Comparison of ENCODE assay signal across 12 cellular contexts in the genomic region with DNA sequence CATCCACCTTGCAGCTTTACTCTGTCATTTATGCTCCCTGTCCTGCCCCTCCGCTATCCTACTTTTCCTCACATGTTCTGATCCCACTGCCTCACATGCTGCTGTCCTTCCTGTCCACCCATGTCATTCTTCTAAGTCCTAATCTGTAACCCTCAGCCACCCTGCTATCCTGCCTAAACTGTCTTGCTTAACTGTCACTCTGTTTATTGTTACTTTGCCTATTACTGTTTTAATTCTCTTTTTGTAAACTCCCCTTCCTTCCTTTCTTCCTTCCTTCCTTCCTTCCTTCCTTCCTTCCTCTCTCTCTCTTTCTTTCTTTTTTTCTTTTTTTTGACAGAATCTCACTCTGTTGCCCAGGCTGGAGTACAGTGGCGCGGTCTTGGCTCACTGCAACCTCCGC. TPM values are rescaled to one million over a fixed set of nuclear protein-coding genes. Genes with fewer than 3 reads are reported as not detected.
DNase-seq lines count a peak whose midpoint lies in the region; ATAC-seq and TF ChIP-seq lines count a peak whose summit lies in the region.
"Had no signal": no experiment of that assay in that cellular context is flagged by ENCODE, and none has a peak within 500 bp of the region (broad histone marks: within the 10 kb centered on the region; RNA-seq: fewer than 3 reads in every experiment).

No MANE protein-coding gene starts in this region.

- no peaks in the 10 kb centered on the region for H3K9me3 Mint-ChIP-seq in activated T-cell treated with anti-CD3 and anti-CD28 coated beads, Interleukin-2, amount 50 U/mL, for 4 hours

- H3K36me3 Mint-ChIP-seq in activated T-cell treated with anti-CD3 and anti-CD28 coated beads, Interleukin-2, amount 50 U/mL, for 4 hours (ENCODE audit: insufficient read depth): peaks cover 13% of the 10 kb centered on the region

- WGBS in smooth muscle cell (ENCODE audit: low lambda C conversion rate): 100% methylated on average over 3 of the region's 4 CpGs

- peaks cover 16% of the 10 kb centered on the region for H3F3A ChIP-seq in SU-DHL-6 (ENCODE audit: insufficient read depth)
- peaks cover 17% of the 10 kb centered on the region for H3F3A ChIP-seq in smooth muscle cell (ENCODE audit: low read depth)

- H3K4me3 ChIP-seq in SU-DHL-6 (ENCODE audit: insufficient read depth, low read length, poor library complexity, severe bottlenecking) (no peak overlapping the region), epithelial cell of proximal tubule (ENCODE audit: low read depth, low read length) (peak overlapping the region; percentile 97), smooth muscle cell (no peak overlapping the region)

- H3K27ac ChIP-seq in SU-DHL-6 (ENCODE audit: low read depth, low read length) (no peak overlapping the region), smooth muscle cell (ENCODE audit: low read depth) (no peak overlapping the region)

- peaks cover 7% of the 10 kb centered on the region for H3K4me1 ChIP-seq in smooth muscle cell (ENCODE audit: low read depth)

- no peaks in the 10 kb centered on the region for H3K27me3 ChIP-seq in SU-DHL-6 (ENCODE audit: low read length)
- no peaks in the 10 kb centered on the region for H3K27me3 ChIP-seq in smooth muscle cell (ENCODE audit: low read depth)
- H3K27me3 ChIP-seq: heart right ventricle had no signal

- H3K79me2 ChIP-seq in SU-DHL-6 (ENCODE audit: insufficient read depth, low read length): peaks cover 12% of the 10 kb centered on the region
- no peaks in the 10 kb centered on the region for H3K79me2 ChIP-seq in smooth muscle cell (ENCODE audit: low read depth)

- peaks cover 47% of the 10 kb centered on the region for H3K4me1 Mint-ChIP-seq in activated T-cell treated with anti-CD3 and anti-CD28 coated beads, Interleukin-2, amount 50 U/mL, for 4 hours (ENCODE audit: low read depth)

- H3K9me2 ChIP-seq in SU-DHL-6 (replicated peaks; ENCODE audit: insufficient read depth, low read length): no peaks in the 10 kb centered on the region

- 0 out of 2 replicates have a peak, but pooled peaks cover 6% of the 10 kb centered on the region for H3K36me3 ChIP-seq in SU-DHL-6 (ENCODE audit: low read length)
- H3K36me3 ChIP-seq in smooth muscle cell (ENCODE audit: low read depth): no peaks in the 10 kb centered on the region

- H2AFZ ChIP-seq in SU-DHL-6 (ENCODE audit: low read depth, low read length, severe bottlenecking) (no peak overlapping the region), smooth muscle cell (ENCODE audit: low read depth) (no peak overlapping the region)

- no peak for ATAC-seq in activated T-cell treated with anti-CD3 and anti-CD28 coated beads, Interleukin-2, amount 50 U/mL, for 4 hours
- ATAC-seq: heart right ventricle had no signal

- DNase-seq in activated T-cell treated with anti-CD3 and anti-CD28 coated beads, Interleukin-2, amount 50 U/mL, for 4 hours: no peak
- DNase-seq in activated T-cell treated with anti-CD3 and anti-CD28 coated beads, Interleukin-2, amount 50 U/mL, for 1 hour: no peak
- no peak for DNase-seq in epithelial cell of proximal tubule (ENCODE audit: low read depth)
- no peak for DNase-seq in smooth muscle cell (lab: John Stamatoyannopoulos, UW; ENCODE audit: unreplicated experiment)
- no peak for DNase-seq in NCI-H69 (lab: John Stamatoyannopoulos, UW)
- no peak for DNase-seq in stimulated activated CD4-positive, alpha-beta T cell treated with anti-CD3 and anti-CD28 coated beads, Interleukin-4, amount 100 ng/mL, for 24 hours
- DNase-seq in AML-193 (lab: John Stamatoyannopoulos, UW): no peak
- DNase-seq: activated gamma-delta T cell, heart right ventricle, NCI-H1105 treated with DMSO at 0.1 percent for 48 hours, T-helper 9 cell had no signal

- H3K4me3 Mint-ChIP-seq in activated T-cell treated with anti-CD3 and anti-CD28 coated beads, Interleukin-2, amount 50 U/mL, for 4 hours: peak overlapping the region; percentile 89

- peak overlapping the region; percentile 68 for H3K9ac ChIP-seq in SU-DHL-6 (ENCODE audit: low read length)
- no peak overlapping the region for H3K9ac ChIP-seq in smooth muscle cell (ENCODE audit: low read depth)

- H4K20me1 ChIP-seq in SU-DHL-6 (ENCODE audit: low read depth, low read length) (no peaks in the 10 kb centered on the region), smooth muscle cell (ENCODE audit: low read depth) (no peaks in the 10 kb centered on the region)

- peak overlapping the region; percentile 69 for H3K4me2 ChIP-seq in SU-DHL-6 (ENCODE audit: low read depth, low read length, poor library complexity, severe bottlenecking)
- H3K4me2 ChIP-seq in smooth muscle cell: peak overlapping the region; percentile 84

- H3K9me3 ChIP-seq in SU-DHL-6 (ENCODE audit: insufficient read depth, low read length) (no peaks in the 10 kb centered on the region), smooth muscle cell (replicated peaks; ENCODE audit: low read depth) (no peaks in the 10 kb centered on the region)
- H3K9me3 ChIP-seq: heart right ventricle had no signal

- TF ChIP-seq CTCF in SU-DHL-6 (IDR thresholded peaks at IDR 0.05; ENCODE audit: insufficient read depth, low read length, poor library complexity, severe bottlenecking) (no peak), epithelial cell of proximal tubule (conservative IDR thresholded peaks at IDR 0.05; ENCODE audit: low read depth, low read length) (no peak), smooth muscle cell (IDR thresholded peaks at IDR 0.05; ENCODE audit: borderline replicate concordance, insufficient read depth, poor library complexity, severe bottlenecking) (no peak)

- H3K27me3 Mint-ChIP-seq in activated T-cell treated with anti-CD3 and anti-CD28 coated beads, Interleukin-2, amount 50 U/mL, for 4 hours (ENCODE audit: low read depth): no peaks in the 10 kb centered on the region

RNA-seq across cellular contexts. Expression of a gene that starts 1.4 kb away (rescaled TPM):
- total RNA-seq in activated T-cell treated with anti-CD3 and anti-CD28 coated beads, Interleukin-2, amount 50 U/mL, for 4 hours: 10 to 100 TPM; 29.5 to 32.3 (median 30.4) TPM
- total RNA-seq in epithelial cell of proximal tubule (17.8 and 18.4 TPM in 2 replicates), smooth muscle cell (18.8 and 22.3 TPM in 2 replicates)
- 13.9 and 37.1 TPM in 2 replicates for polyA plus RNA-seq in smooth muscle cell

RNA-seq across cellular contexts. Expression of a gene that starts 12.4 kb away (rescaled TPM):
- 10 to 100 TPM; 72.0 to 80.1 (median 72.8) TPM for total RNA-seq in activated T-cell treated with anti-CD3 and anti-CD28 coated beads, Interleukin-2, amount 50 U/mL, for 4 hours
- 25.0 and 33.9 TPM in 2 replicates for total RNA-seq in epithelial cell of proximal tubule
- total RNA-seq in smooth muscle cell: 20.6 and 22.9 TPM in 2 replicates
- polyA plus RNA-seq in smooth muscle cell: 6.8 and 9.3 TPM in 2 replicates

RNA-seq across cellular contexts. Expression of a gene that starts 45.8 kb away (rescaled TPM):
- 10 to 100 TPM; 27.5 to 52.1 (median 51.0) TPM for total RNA-seq in activated T-cell treated with anti-CD3 and anti-CD28 coated beads, Interleukin-2, amount 50 U/mL, for 4 hours
- total RNA-seq in epithelial cell of proximal tubule (140 and 299 TPM in 2 replicates), smooth muscle cell (18.4 and 33.8 TPM in 2 replicates)
- 82.1 and 82.4 TPM in 2 replicates for polyA plus RNA-seq in smooth muscle cell

RNA-seq across cellular contexts. Expression of a gene that starts 59.8 kb away (rescaled TPM):
- total RNA-seq in activated T-cell treated with anti-CD3 and anti-CD28 coated beads, Interleukin-2, amount 50 U/mL, for 4 hours: under 1 TPM; 0.20 to 0.38 (median 0.21) TPM
- total RNA-seq in epithelial cell of proximal tubule (under 0.01 and 0.07 TPM in 2 replicates), smooth muscle cell (not detected in 2 replicates)
- polyA plus RNA-seq in smooth muscle cell: 0.17 TPM in 1 of 2 replicates, not detected in the other
